28 cellular contexts compared by ENCODE assay signal in genomic region chr20:61845276-61845675, GRCh38.
"Had no signal": no experiment of that assay in that cellular context is flagged by ENCODE, and none has a peak within 500 bp of the region (broad histone marks: within the 10 kb centered on the region; RNA-seq: fewer than 3 reads in every experiment).

No MANE protein-coding gene starts in this region.

- H3K27ac Mint-ChIP-seq: activated CD4-positive, alpha-beta memory T cell treated with anti-CD3 and anti-CD28 coated beads for 36 hours; activated CD4-positive, alpha-beta T cell treated with anti-CD3 and anti-CD28 coated beads, Interleukin-2, amount 10 ng/mL, durations not matched to agents 24 days and 14 days; activated naive CD4-positive, alpha-beta T cell treated with anti-CD3 and anti-CD28 coated beads, Interleukin-2, amount 10 ng/mL, durations not matched to agents 7 days and 5 days; activated naive CD8-positive, alpha-beta T cell treated with anti-CD3 and anti-CD28 coated beads, Interleukin-2, amount 10 ng/mL, durations not matched to agents 7 days and 5 days; activated T-helper 1 cell treated with anti-CD3 and anti-CD28 coated beads, Interleukin-12 subunit alpha, Interleukin-12 subunit beta, Interleukin-2, Interleukin-4 antibody, amounts not matched to agents 30 ng/mL and 10 ng/mL and 1 ng/mL, durations not matched to agents 14 hours and 24 hours and 36 hours; mesothelial cell of epicardium; naive thymus-derived CD8-positive, alpha-beta T cell; stimulated activated effector memory CD8-positive, alpha-beta T cell treated with anti-CD3 and anti-CD28 coated beads, Interleukin-12 subunit alpha, Interleukin-12 subunit beta, amount 100 ng/mL, for 72 hours; stimulated activated naive CD8-positive, alpha-beta T cell treated with anti-CD3 and anti-CD28 coated beads, Interleukin-15, Interleukin-2, amounts not matched to agents 100 ng/mL and 50 ng/mL, for 24 hours had no signal

- H3K4me1 Mint-ChIP-seq: activated CD4-positive, alpha-beta T cell treated with anti-CD3 and anti-CD28 coated beads, Interleukin-2, amount 10 ng/mL, durations not matched to agents 24 days and 14 days; activated naive CD4-positive, alpha-beta T cell treated with anti-CD3 and anti-CD28 coated beads, Interleukin-2, amount 10 ng/mL, durations not matched to agents 7 days and 5 days; activated naive CD8-positive, alpha-beta T cell treated with anti-CD3 and anti-CD28 coated beads, Interleukin-2, amount 10 ng/mL, durations not matched to agents 7 days and 5 days; naive thymus-derived CD8-positive, alpha-beta T cell; stimulated activated effector memory CD8-positive, alpha-beta T cell treated with anti-CD3 and anti-CD28 coated beads, Interleukin-12 subunit alpha, Interleukin-12 subunit beta, amount 100 ng/mL, for 72 hours had no signal

- DNase-seq: activated CD4-positive, alpha-beta memory T cell treated with anti-CD3 and anti-CD28 coated beads for 36 hours; activated CD4-positive, alpha-beta T cell treated with anti-CD3 and anti-CD28 coated beads, Interleukin-2, amount 10 ng/mL, durations not matched to agents 24 days and 14 days; activated CD4-positive, CD25-positive, alpha-beta regulatory T cell treated with anti-CD3 and anti-CD28 coated beads, Interleukin-2, amount 50 U/mL, for 72 hours; activated CD8-positive, alpha-beta memory T cell treated with anti-CD3 and anti-CD28 coated beads, Interleukin-2, amount 50 U/mL, for 4 hours; activated effector memory CD4-positive, alpha-beta T cell treated with anti-CD3 and anti-CD28 coated beads, Interleukin-2, amount 50 U/mL, for 16 hours; activated naive CD4-positive, alpha-beta T cell treated with anti-CD3 and anti-CD28 coated beads, Interleukin-2, amount 10 ng/mL, durations not matched to agents 7 days and 5 days; activated naive CD8-positive, alpha-beta T cell treated with anti-CD3 and anti-CD28 coated beads, Interleukin-2, amount 10 ng/mL, durations not matched to agents 7 days and 5 days; activated T-cell treated with anti-CD3 and anti-CD28 coated beads, Interleukin-2, amount 50 U/mL, for 1 hour; brain microvascular endothelial cell; foreskin keratinocyte; islet precursor cell; left cardiac atrium; naive thymus-derived CD8-positive, alpha-beta T cell; SK-N-SH; stimulated activated CD4-positive, alpha-beta T cell treated with anti-CD3 and anti-CD28 coated beads, Interleukin-4, amount 100 ng/mL, for 24 hours; T-helper 2 cell; trophoblast cell had no signal

- H3K4me3 Mint-ChIP-seq: activated CD4-positive, alpha-beta memory T cell treated with anti-CD3 and anti-CD28 coated beads for 36 hours; activated CD4-positive, alpha-beta T cell treated with anti-CD3 and anti-CD28 coated beads, Interleukin-2, amount 10 ng/mL, durations not matched to agents 24 days and 14 days; activated naive CD4-positive, alpha-beta T cell treated with anti-CD3 and anti-CD28 coated beads, Interleukin-2, amount 10 ng/mL, durations not matched to agents 7 days and 5 days; activated naive CD8-positive, alpha-beta T cell treated with anti-CD3 and anti-CD28 coated beads, Interleukin-2, amount 10 ng/mL, durations not matched to agents 7 days and 5 days; activated T-helper 1 cell treated with anti-CD3 and anti-CD28 coated beads, Interleukin-12 subunit alpha, Interleukin-12 subunit beta, Interleukin-2, Interleukin-4 antibody, amounts not matched to agents 30 ng/mL and 10 ng/mL and 1 ng/mL, durations not matched to agents 14 hours and 24 hours and 36 hours; mesothelial cell of epicardium; naive thymus-derived CD8-positive, alpha-beta T cell; stimulated activated effector memory CD8-positive, alpha-beta T cell treated with anti-CD3 and anti-CD28 coated beads, Interleukin-12 subunit alpha, Interleukin-12 subunit beta, amount 100 ng/mL, for 72 hours; stimulated activated naive CD8-positive, alpha-beta T cell treated with anti-CD3 and anti-CD28 coated beads, Interleukin-15, Interleukin-2, amounts not matched to agents 100 ng/mL and 50 ng/mL, for 24 hours had no signal

- ATAC-seq: foreskin keratinocyte; left cardiac atrium; naive thymus-derived CD8-positive, alpha-beta T cell; psoas muscle had no signal

- H3K9me3 Mint-ChIP-seq: activated CD4-positive, alpha-beta memory T cell treated with anti-CD3 and anti-CD28 coated beads for 36 hours; activated CD4-positive, alpha-beta T cell treated with anti-CD3 and anti-CD28 coated beads, Interleukin-2, amount 10 ng/mL, durations not matched to agents 24 days and 14 days; activated naive CD4-positive, alpha-beta T cell treated with anti-CD3 and anti-CD28 coated beads, Interleukin-2, amount 10 ng/mL, durations not matched to agents 7 days and 5 days; activated naive CD8-positive, alpha-beta T cell treated with anti-CD3 and anti-CD28 coated beads, Interleukin-2, amount 10 ng/mL, durations not matched to agents 7 days and 5 days; activated T-helper 1 cell treated with anti-CD3 and anti-CD28 coated beads, Interleukin-12 subunit alpha, Interleukin-12 subunit beta, Interleukin-2, Interleukin-4 antibody, amounts not matched to agents 30 ng/mL and 10 ng/mL and 1 ng/mL, durations not matched to agents 14 hours and 24 hours and 36 hours; mesothelial cell of epicardium; stimulated activated effector memory CD8-positive, alpha-beta T cell treated with anti-CD3 and anti-CD28 coated beads, Interleukin-12 subunit alpha, Interleukin-12 subunit beta, amount 100 ng/mL, for 72 hours; stimulated activated naive CD8-positive, alpha-beta T cell treated with anti-CD3 and anti-CD28 coated beads, Interleukin-15, Interleukin-2, amounts not matched to agents 100 ng/mL and 50 ng/mL, for 24 hours had no signal

- H3K36me3 Mint-ChIP-seq: activated CD4-positive, alpha-beta memory T cell treated with anti-CD3 and anti-CD28 coated beads for 36 hours; activated naive CD4-positive, alpha-beta T cell treated with anti-CD3 and anti-CD28 coated beads, Interleukin-2, amount 10 ng/mL, durations not matched to agents 7 days and 5 days; activated naive CD8-positive, alpha-beta T cell treated with anti-CD3 and anti-CD28 coated beads, Interleukin-2, amount 10 ng/mL, durations not matched to agents 7 days and 5 days; mesothelial cell of epicardium; naive thymus-derived CD8-positive, alpha-beta T cell; stimulated activated effector memory CD8-positive, alpha-beta T cell treated with anti-CD3 and anti-CD28 coated beads, Interleukin-12 subunit alpha, Interleukin-12 subunit beta, amount 100 ng/mL, for 72 hours had no signal

- H3K27me3 Mint-ChIP-seq: activated CD4-positive, alpha-beta memory T cell treated with anti-CD3 and anti-CD28 coated beads for 36 hours; activated CD4-positive, alpha-beta T cell treated with anti-CD3 and anti-CD28 coated beads, Interleukin-2, amount 10 ng/mL, durations not matched to agents 24 days and 14 days; activated naive CD4-positive, alpha-beta T cell treated with anti-CD3 and anti-CD28 coated beads, Interleukin-2, amount 10 ng/mL, durations not matched to agents 7 days and 5 days; stimulated activated naive CD8-positive, alpha-beta T cell treated with anti-CD3 and anti-CD28 coated beads, Interleukin-15, Interleukin-2, amounts not matched to agents 100 ng/mL and 50 ng/mL, for 24 hours had no signal

- H3K36me3 ChIP-seq: brain microvascular endothelial cell, esophagus muscularis mucosa, neutrophil, ovary, right atrium auricular region, thoracic aorta had no signal

- H3K9me3 ChIP-seq: esophagus muscularis mucosa, neutrophil, ovary, psoas muscle, right atrium auricular region, SK-N-SH, thoracic aorta had no signal

- H3K27me3 ChIP-seq: brain microvascular endothelial cell, neutrophil, ovary, right atrium auricular region had no signal

- H3K27ac ChIP-seq: brain microvascular endothelial cell, esophagus muscularis mucosa, foreskin keratinocyte, neutrophil, ovary, psoas muscle, right atrium auricular region, skin epidermis, thoracic aorta had no signal

- H3K4me1 ChIP-seq: esophagus muscularis mucosa, foreskin keratinocyte, psoas muscle, right atrium auricular region had no signal

- H3K4me2 ChIP-seq: SK-N-SH had no signal

- H3K4me3 ChIP-seq: esophagus muscularis mucosa, ovary, psoas muscle, right atrium auricular region, skin epidermis, thoracic aorta had no signal
